ENCODE assay signal across 30 cellular contexts in the genomic region with DNA sequence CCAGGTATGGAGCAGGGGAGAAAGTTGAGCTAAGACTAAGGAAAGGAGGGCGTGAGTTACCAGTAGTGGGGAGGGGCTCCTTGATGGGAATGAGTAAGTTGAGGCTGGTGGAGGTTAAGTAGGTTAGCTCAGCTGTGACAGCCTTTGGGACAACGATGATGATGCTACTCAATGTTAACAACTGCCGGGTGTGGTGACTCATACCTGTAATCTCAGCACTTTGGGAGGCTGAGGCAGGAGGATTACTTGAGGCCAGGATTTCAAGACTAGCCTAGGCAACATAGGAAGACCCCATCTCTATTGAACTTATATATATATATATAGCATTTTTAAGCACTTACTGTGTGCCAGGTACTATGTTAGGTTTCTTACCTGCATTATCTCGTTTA.
"Had no signal": no experiment of that assay in that cellular context is flagged by ENCODE, and none has a peak within 500 bp of the region (broad histone marks: within the 10 kb centered on the region; RNA-seq: fewer than 3 reads in every experiment).

No MANE protein-coding gene starts in this region.

- H3K27me3 ChIP-seq: colonic mucosa, foreskin keratinocyte, gastroesophageal sphincter, heart left ventricle, hepatocyte, left lung, neural progenitor cell, ovary, suprapubic skin, transverse colon had no signal

- ATAC-seq: esophagus mucosa; foreskin keratinocyte; gastroesophageal sphincter; heart left ventricle; left lung; naive thymus-derived CD4-positive, alpha-beta T cell; sciatic nerve; stimulated activated naive CD8-positive, alpha-beta T cell treated with anti-CD3 and anti-CD28 coated beads, Interleukin-15, amount 100 ng/mL, for 72 hours had no signal

- H3K4me1 ChIP-seq: colonic mucosa, gastroesophageal sphincter, heart left ventricle, neural progenitor cell, suprapubic skin, transverse colon had no signal

- H3K4me3 Mint-ChIP-seq: dendritic cell treated with granulocyte-macrophage colony-stimulating factor and Interleukin-4, amounts not matched to agents 40 ng/mL and 50 ng/mL, for 4 days; endodermal cell; mesothelial cell of epicardium; naive thymus-derived CD4-positive, alpha-beta T cell; nephron; neural progenitor cell; stimulated activated naive CD8-positive, alpha-beta T cell treated with anti-CD3 and anti-CD28 coated beads, Interleukin-15, amount 100 ng/mL, for 72 hours had no signal

- FAIRE-seq: kidney had no signal

- H3K4me1 Mint-ChIP-seq: endodermal cell; mesothelial cell of epicardium; nephron; neural progenitor cell; stimulated activated naive CD8-positive, alpha-beta T cell treated with anti-CD3 and anti-CD28 coated beads, Interleukin-15, amount 100 ng/mL, for 72 hours had no signal

- DNase-seq: colonic mucosa; effector CD8-positive, alpha-beta T cell; foreskin keratinocyte; heart left ventricle; kidney; left lung; mesenchymal stem cell; naive thymus-derived CD4-positive, alpha-beta T cell; nucleus accumbens; ovary; retina; stimulated activated CD4-positive, alpha-beta T cell treated with anti-CD3 and anti-CD28 coated beads, Interleukin-12 subunit alpha, Interleukin-12 subunit beta, amount 100 ng/mL, for 4 hours; stimulated activated CD4-positive, alpha-beta T cell treated with anti-CD3 and anti-CD28 coated beads, Interleukin-1b, Interleukin-23, amount 100 ng/mL, for 48 hours; stimulated activated CD4-positive, alpha-beta T cell treated with anti-CD3 and anti-CD28 coated beads, Interleukin-4, amount 100 ng/mL, for 1 hour; stimulated activated CD8-positive, alpha-beta memory T cell treated with anti-CD3 and anti-CD28 coated beads, Interleukin-4, amount 100 ng/mL, for 48 hours; stimulated activated naive CD4-positive, alpha-beta T cell; stimulated activated naive CD8-positive, alpha-beta T cell treated with anti-CD3 and anti-CD28 coated beads, Interleukin-15, amount 100 ng/mL, for 72 hours; transverse colon had no signal

- H3K9me3 ChIP-seq: colonic mucosa, gastroesophageal sphincter, heart left ventricle, left lung, ovary, suprapubic skin, transverse colon had no signal

- H2AFZ ChIP-seq: hepatocyte, neural progenitor cell had no signal

- H3K79me2 ChIP-seq: hepatocyte had no signal

- H3K27ac ChIP-seq: colonic mucosa, epithelial cell of prostate, foreskin keratinocyte, gastroesophageal sphincter, heart left ventricle, hepatocyte, left lung, neural progenitor cell, ovary, suprapubic skin, transverse colon had no signal

- H3K9ac ChIP-seq: neural progenitor cell had no signal

- H3K4me2 ChIP-seq: hepatocyte, neural progenitor cell, smooth muscle cell had no signal

- H3K27ac Mint-ChIP-seq: dendritic cell treated with granulocyte-macrophage colony-stimulating factor and Interleukin-4, amounts not matched to agents 40 ng/mL and 50 ng/mL, for 4 days; endodermal cell; mesothelial cell of epicardium; naive thymus-derived CD4-positive, alpha-beta T cell; nephron; neural progenitor cell; stimulated activated naive CD8-positive, alpha-beta T cell treated with anti-CD3 and anti-CD28 coated beads, Interleukin-15, amount 100 ng/mL, for 72 hours had no signal

- H3K9me3 Mint-ChIP-seq: dendritic cell treated with granulocyte-macrophage colony-stimulating factor and Interleukin-4, amounts not matched to agents 40 ng/mL and 50 ng/mL, for 4 days; endodermal cell; mesothelial cell of epicardium; naive thymus-derived CD4-positive, alpha-beta T cell; nephron; neural progenitor cell; stimulated activated naive CD8-positive, alpha-beta T cell treated with anti-CD3 and anti-CD28 coated beads, Interleukin-15, amount 100 ng/mL, for 72 hours had no signal

- H3K27me3 Mint-ChIP-seq: dendritic cell treated with granulocyte-macrophage colony-stimulating factor and Interleukin-4, amounts not matched to agents 40 ng/mL and 50 ng/mL, for 4 days; naive thymus-derived CD4-positive, alpha-beta T cell; stimulated activated naive CD8-positive, alpha-beta T cell treated with anti-CD3 and anti-CD28 coated beads, Interleukin-15, amount 100 ng/mL, for 72 hours had no signal

- H3K4me3 ChIP-seq: colonic mucosa, gastroesophageal sphincter, heart left ventricle, hepatocyte, left lung, neural progenitor cell, ovary, smooth muscle cell, suprapubic skin, transverse colon had no signal

- H3K36me3 ChIP-seq: ovary had no signal
